ENCODE assay signal across 28 cellular contexts in the genomic region with DNA sequence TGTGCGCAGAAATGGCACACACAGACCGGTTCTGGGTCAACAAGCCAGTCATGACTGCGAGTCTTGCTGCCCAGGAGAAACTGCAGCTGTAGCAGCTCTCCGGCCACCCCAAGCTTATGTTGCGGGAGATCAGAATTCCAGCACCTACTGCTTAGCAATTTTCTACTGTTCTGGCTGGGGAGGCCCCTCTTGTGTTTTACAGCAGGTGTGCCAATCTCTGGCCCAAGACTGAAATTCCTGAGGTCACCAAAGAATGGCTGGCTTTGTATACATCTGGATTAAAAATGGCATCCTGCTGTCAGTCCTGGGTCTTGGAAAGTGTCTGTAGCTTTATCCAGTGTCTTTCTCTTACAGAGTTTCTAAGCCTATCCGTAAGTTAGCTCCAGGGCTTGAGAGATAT.
"Had no signal": no experiment of that assay in that cellular context is flagged by ENCODE, and none has a peak within 500 bp of the region (broad histone marks: within the 10 kb centered on the region; RNA-seq: fewer than 3 reads in every experiment).

No MANE protein-coding gene starts in this region.

- ATAC-seq: heart right ventricle; left cardiac atrium; natural killer cell; psoas muscle; right lobe of liver; stimulated activated memory B cell treated with anti-CD40 and anti-IgM and Interleukin-4, amounts not matched to agents 10 μg/mL and 1 μg/mL and 100 μg/mL, for 72 hours; stimulated activated naive CD8-positive, alpha-beta T cell treated with anti-CD3 and anti-CD28 coated beads, Interleukin-15, amount 100 ng/mL, for 72 hours had no signal

- H2AFZ ChIP-seq: hepatocyte, parathyroid adenoma had no signal

- H3K27me3 Mint-ChIP-seq: naive B cell; stimulated activated memory B cell treated with anti-CD40 and anti-IgM and Interleukin-4, amounts not matched to agents 10 μg/mL and 1 μg/mL and 100 μg/mL, for 72 hours; stimulated activated naive CD8-positive, alpha-beta T cell treated with anti-CD3 and anti-CD28 coated beads, Interleukin-15, amount 100 ng/mL, for 72 hours; type B pancreatic cell had no signal

- H3K4me1 ChIP-seq: heart right ventricle, left ventricle myocardium inferior, parathyroid adenoma, psoas muscle, right atrium auricular region, right lobe of liver, tibial nerve, uterus had no signal

- H3K27me3 ChIP-seq: heart right ventricle, hepatocyte, right atrium auricular region, right lobe of liver, tibial nerve, uterus had no signal

- H3K9ac ChIP-seq: parathyroid adenoma had no signal

- H3K36me3 Mint-ChIP-seq: naive B cell; stimulated activated memory B cell treated with anti-CD40 and anti-IgM and Interleukin-4, amounts not matched to agents 10 μg/mL and 1 μg/mL and 100 μg/mL, for 72 hours; type B pancreatic cell had no signal

- H3K27ac Mint-ChIP-seq: mesothelial cell of epicardium; natural killer cell; nephron progenitor cell; stimulated activated memory B cell treated with anti-CD40 and anti-IgM and Interleukin-4, amounts not matched to agents 10 μg/mL and 1 μg/mL and 100 μg/mL, for 72 hours; stimulated activated naive CD8-positive, alpha-beta T cell treated with anti-CD3 and anti-CD28 coated beads, Interleukin-15, amount 100 ng/mL, for 72 hours; type B pancreatic cell had no signal

- H3K9me3 Mint-ChIP-seq: type B pancreatic cell had no signal

- H3K4me2 ChIP-seq: hepatocyte, smooth muscle cell had no signal

- H3K36me3 ChIP-seq: heart right ventricle, left ventricle myocardium inferior, right atrium auricular region, right lobe of liver, tibial nerve, uterus had no signal

- H3K79me2 ChIP-seq: hepatocyte, parathyroid adenoma had no signal

- H3K4me3 ChIP-seq: heart right ventricle, hepatocyte, left ventricle myocardium inferior, lung, psoas muscle, right atrium auricular region, right lobe of liver, smooth muscle cell, tibial nerve, uterus had no signal

- H3K4me3 Mint-ChIP-seq: mesothelial cell of epicardium; natural killer cell; nephron progenitor cell; stimulated activated memory B cell treated with anti-CD40 and anti-IgM and Interleukin-4, amounts not matched to agents 10 μg/mL and 1 μg/mL and 100 μg/mL, for 72 hours; stimulated activated naive CD8-positive, alpha-beta T cell treated with anti-CD3 and anti-CD28 coated beads, Interleukin-15, amount 100 ng/mL, for 72 hours; type B pancreatic cell had no signal

- DNase-seq: heart right ventricle; kidney glomerular epithelial cell; left cardiac atrium; left ventricle myocardium inferior; mesendoderm; naive B cell; natural killer cell; nephron progenitor cell; nucleus accumbens; psoas muscle; right lobe of liver; stimulated activated CD4-positive, alpha-beta T cell treated with anti-CD3 and anti-CD28 coated beads, Interleukin-1b, Interleukin-23, amount 100 ng/mL, for 48 hours; stimulated activated CD4-positive, alpha-beta T cell treated with anti-CD3 and anti-CD28 coated beads, Interleukin-2, amount 100 ng/mL, for 48 hours; stimulated activated CD4-positive, alpha-beta T cell treated with anti-CD3 and anti-CD28 coated beads, Interleukin-4, amount 100 ng/mL, for 4 hours; stimulated activated CD8-positive, alpha-beta memory T cell treated with anti-CD3 and anti-CD28 coated beads, Interleukin-4, amount 100 ng/mL, for 48 hours; stimulated activated naive CD4-positive, alpha-beta T cell treated with Interleukin-2 at 50 U/mL for 16 hours; stimulated activated naive CD8-positive, alpha-beta T cell treated with anti-CD3 and anti-CD28 coated beads, Interleukin-15, amount 100 ng/mL, for 72 hours; substantia nigra; uterus had no signal

- H3K4me1 Mint-ChIP-seq: mesothelial cell of epicardium; naive B cell; natural killer cell; nephron progenitor cell; stimulated activated memory B cell treated with anti-CD40 and anti-IgM and Interleukin-4, amounts not matched to agents 10 μg/mL and 1 μg/mL and 100 μg/mL, for 72 hours; stimulated activated naive CD8-positive, alpha-beta T cell treated with anti-CD3 and anti-CD28 coated beads, Interleukin-15, amount 100 ng/mL, for 72 hours had no signal

- H3K27ac ChIP-seq: heart right ventricle, hepatocyte, left ventricle myocardium inferior, parathyroid adenoma, psoas muscle, right atrium auricular region, right lobe of liver, tibial nerve, uterus had no signal

- H3K9me3 ChIP-seq: left ventricle myocardium inferior, psoas muscle, right lobe of liver, uterus had no signal
